In the genomic region with DNA sequence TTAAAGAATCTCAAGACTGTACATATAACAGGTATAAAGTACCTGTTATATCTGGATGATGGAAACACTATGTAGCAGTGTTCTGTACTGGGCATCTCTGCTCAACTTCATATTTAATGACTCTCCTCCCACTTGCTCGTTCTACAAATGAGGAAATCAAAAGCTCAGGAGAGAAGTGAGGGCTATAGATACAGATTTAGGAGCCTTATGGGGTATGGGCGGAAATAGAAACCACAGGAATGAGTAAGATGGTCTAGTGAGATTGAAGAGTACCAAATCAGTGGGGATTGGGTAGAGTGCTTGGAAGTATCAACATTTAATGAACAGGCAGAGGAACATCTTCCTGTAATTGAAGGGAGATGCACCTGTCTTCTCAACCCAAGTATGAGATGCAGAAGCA, we compare ENCODE assay signal across 19 cellular contexts.
"Had no signal": no experiment of that assay in that cellular context is flagged by ENCODE, and none has a peak within 500 bp of the region (broad histone marks: within the 10 kb centered on the region; RNA-seq: fewer than 3 reads in every experiment).

No MANE protein-coding gene starts in this region.

- H3K4me3 ChIP-seq: breast epithelium, left ventricle myocardium inferior, thyroid gland had no signal

- DNase-seq: activated CD4-positive, alpha-beta T cell treated with anti-CD3 and anti-CD28 coated beads for 4 hours; activated CD8-positive, alpha-beta T cell treated with anti-CD3 and anti-CD28 coated beads for 36 hours; activated gamma-delta T cell treated with Interleukin-2 at 50 U/mL for 16 hours; activated T-cell treated with anti-CD3 and anti-CD28 coated beads, Interleukin-2, amount 50 U/mL, for 72 hours; aorta; cerebellar nuclear complex; effector memory CD4-positive, alpha-beta T cell; foreskin keratinocyte; glutamatergic neuron; hypothalamus; kidney; left ventricle myocardium inferior; naive B cell; stimulated activated CD4-positive, alpha-beta T cell treated with anti-CD3 and anti-CD28 coated beads, Interleukin-2, amount 100 ng/mL, for 48 hours; stimulated activated naive B cell treated with anti-CD40 and anti-IgM and Interleukin-4, amounts not matched to agents 10 μg/mL and 1 μg/mL and 100 μg/mL, for 72 hours; T-helper 9 cell; thyroid gland; WERI-Rb-1 had no signal

- FAIRE-seq: kidney had no signal

- H3K36me3 ChIP-seq: breast epithelium, WERI-Rb-1 had no signal

- H3K27ac Mint-ChIP-seq: activated CD8-positive, alpha-beta T cell treated with anti-CD3 and anti-CD28 coated beads for 36 hours; activated T-cell treated with anti-CD3 and anti-CD28 coated beads, Interleukin-2, amount 50 U/mL, for 72 hours; stimulated activated naive B cell treated with anti-CD40 and anti-IgM and Interleukin-4, amounts not matched to agents 10 μg/mL and 1 μg/mL and 100 μg/mL, for 72 hours had no signal

- H3K9me3 ChIP-seq: breast epithelium, left ventricle myocardium inferior, thyroid gland had no signal

- H3K9me3 Mint-ChIP-seq: activated CD8-positive, alpha-beta T cell treated with anti-CD3 and anti-CD28 coated beads for 36 hours; activated T-cell treated with anti-CD3 and anti-CD28 coated beads, Interleukin-2, amount 50 U/mL, for 72 hours; naive B cell; stimulated activated naive B cell treated with anti-CD40 and anti-IgM and Interleukin-4, amounts not matched to agents 10 μg/mL and 1 μg/mL and 100 μg/mL, for 72 hours had no signal

- H3K4me3 Mint-ChIP-seq: activated CD8-positive, alpha-beta T cell treated with anti-CD3 and anti-CD28 coated beads for 36 hours; activated T-cell treated with anti-CD3 and anti-CD28 coated beads, Interleukin-2, amount 50 U/mL, for 72 hours; naive B cell; stimulated activated naive B cell treated with anti-CD40 and anti-IgM and Interleukin-4, amounts not matched to agents 10 μg/mL and 1 μg/mL and 100 μg/mL, for 72 hours had no signal

- H3K27ac ChIP-seq: breast epithelium, foreskin keratinocyte, left ventricle myocardium inferior, thyroid gland, WERI-Rb-1 had no signal

- H3K27me3 ChIP-seq: breast epithelium, foreskin keratinocyte, thyroid gland had no signal

- ATAC-seq: activated CD8-positive, alpha-beta T cell treated with anti-CD3 and anti-CD28 coated beads for 36 hours; activated T-cell treated with anti-CD3 and anti-CD28 coated beads, Interleukin-2, amount 50 U/mL, for 72 hours; foreskin keratinocyte; stimulated activated naive B cell treated with anti-CD40 and anti-IgM and Interleukin-4, amounts not matched to agents 10 μg/mL and 1 μg/mL and 100 μg/mL, for 72 hours had no signal

- H3K27me3 Mint-ChIP-seq: activated CD8-positive, alpha-beta T cell treated with anti-CD3 and anti-CD28 coated beads for 36 hours; naive B cell; stimulated activated naive B cell treated with anti-CD40 and anti-IgM and Interleukin-4, amounts not matched to agents 10 μg/mL and 1 μg/mL and 100 μg/mL, for 72 hours had no signal

- H3K4me1 ChIP-seq: breast epithelium, foreskin keratinocyte had no signal
